ENCODE assay signal across 1 cellular context in genomic region chr22:20429254-20430100, GRCh38.
TF ChIP-seq lines count a peak whose summit lies in the region.

No MANE protein-coding gene starts in this region.

TF ChIP-seq in K562, 482 proteins besides CTCF, POLR2A, EP300 and RAD21 (continued from another document and continues in another):
- TF ChIP-seq ZNF143 (CRISPR knock-in tag; IDR thresholded peaks at IDR 0.05), result no peak; the same call in 1 of the 2 replicates
- TF ChIP-seq DACH1 (IDR thresholded peaks at IDR 0.05; ENCODE audit: partially characterized antibody), result no peak
- 0 out of 2 replicates have a peak, but pooled peaks have one; percentile 55 for TF ChIP-seq E4F1 (CRISPR knock-in tag; IDR thresholded peaks at IDR 0.05; ENCODE audit: borderline replicate concordance)
- peak; percentile 91 for TF ChIP-seq ZBTB9 (CRISPR knock-in tag; IDR thresholded peaks at IDR 0.05)
- TF ChIP-seq ZNF263 (CRISPR knock-in tag; IDR thresholded peaks at IDR 0.05; ENCODE audit: borderline replicate concordance), result peak; percentile 57
- peak; percentile 32; the same call in 1 of the 2 replicates for TF ChIP-seq GTF2F1 (IDR thresholded peaks at IDR 0.05; ENCODE audit: low read depth, low read length)
- peak; percentile 65 for TF ChIP-seq SMARCA4 (IDR thresholded peaks at IDR 0.05)
- peak; percentile 65 for TF ChIP-seq NKRF (IDR thresholded peaks at IDR 0.05; ENCODE audit: borderline replicate concordance)
- no peak for TF ChIP-seq ZNF75A (CRISPR knock-in tag; IDR thresholded peaks at IDR 0.05)
- TF ChIP-seq PRMT5 (CRISPR knock-in tag; IDR thresholded peaks at IDR 0.05), result 0 out of 2 replicates have a peak, but pooled peaks have one; percentile 46
- TF ChIP-seq NFXL1 (CRISPR knock-in tag; IDR thresholded peaks at IDR 0.05), result 0 out of 2 replicates have a peak, but pooled peaks have one; percentile 48
- 0 out of 2 replicates have a peak, but pooled peaks have one; percentile 15 for TF ChIP-seq ZNF24 (IDR thresholded peaks at IDR 0.05)
- peak; percentile 81 for TF ChIP-seq KDM5B (IDR thresholded peaks at IDR 0.05; ENCODE audit: insufficient replicate concordance, low read depth, low read length)
- TF ChIP-seq RREB1 (CRISPR knock-in tag; IDR thresholded peaks at IDR 0.05), result peak; percentile 95
- TF ChIP-seq KDM4B (IDR thresholded peaks at IDR 0.05; ENCODE audit: borderline replicate concordance in 2 of 2, low read depth in 1 of 2), result peak in 1 of 2 experiments; percentile 73; a peak in 1 of 4 replicates
- TF ChIP-seq USF1 (CRISPR knock-in tag; IDR thresholded peaks at IDR 0.05), result peak; percentile 64; the same call in 1 of the 2 replicates
- TF ChIP-seq PRDM10 (IDR thresholded peaks at IDR 0.05; ENCODE audit: partially characterized antibody), result peak; percentile 51
- no peak for TF ChIP-seq CCNT2 (IDR thresholded peaks at IDR 0.05; ENCODE audit: borderline replicate concordance, extremely low read depth, insufficient read length, low read depth, low read length)
- peak; percentile 74 for TF ChIP-seq PHF20 (IDR thresholded peaks at IDR 0.05; ENCODE audit: partially characterized antibody)
- TF ChIP-seq POLR2AphosphoS2 (IDR thresholded peaks at IDR 0.05; ENCODE audit: low read length), result no peak
- TF ChIP-seq ZNF639 (CRISPR knock-in tag; conservative IDR thresholded peaks at IDR 0.05 in 1 of 2, IDR thresholded peaks at IDR 0.05 in 1 of 2), result no peak; a peak in 1 of 4 replicates
- TF ChIP-seq SRF (CRISPR knock-in tag; IDR thresholded peaks at IDR 0.05), result peak in 1 of 2 experiments; percentile 54; a peak in 1 of 4 replicates
- peak; percentile 78 for TF ChIP-seq BHLHE40 (IDR thresholded peaks at IDR 0.05; ENCODE audit: low read length)
- peak; percentile 58; the same call in 1 of the 2 replicates for TF ChIP-seq JUNB (CRISPR knock-in tag; conservative IDR thresholded peaks at IDR 0.05)
- no peak for TF ChIP-seq ZFP1 (CRISPR knock-in tag; IDR thresholded peaks at IDR 0.05)
- peak; percentile 65 for TF ChIP-seq HMGN3 (IDR thresholded peaks at IDR 0.05; ENCODE audit: borderline replicate concordance, extremely low read depth, insufficient read length, low read depth, low read length)
- TF ChIP-seq SIN3A (IDR thresholded peaks at IDR 0.05; ENCODE audit: borderline replicate concordance in 2 of 2, control insufficient read depth in 1 of 2, low read depth in 2 of 2, low read length in 2 of 2), result peak in 1 of 2 experiments; percentile 53; a peak in 3 of 4 replicates
- TF ChIP-seq ATF6 (CRISPR knock-in tag; IDR thresholded peaks at IDR 0.05), result 0 out of 2 replicates have a peak, but pooled peaks have one; percentile 31
- TF ChIP-seq PCBP2 (IDR thresholded peaks at IDR 0.05; ENCODE audit: low read depth, low read length, poor library complexity, severe bottlenecking), result no peak
- TF ChIP-seq ZNF12 (CRISPR knock-in tag; IDR thresholded peaks at IDR 0.05), result no peak
- peak; percentile 46; the same call in 1 of the 2 replicates for TF ChIP-seq STAT6 (CRISPR knock-in tag; IDR thresholded peaks at IDR 0.05)
- peak; percentile 74; the same call in 1 of the 2 replicates for TF ChIP-seq KLF1 (tag; IDR thresholded peaks at IDR 0.05)
